ENCODE assay signal across 30 cellular contexts in genomic region chr6:51077967-51078518, GRCh38.
DNase-seq lines count a peak whose midpoint lies in the region; ATAC-seq and TF ChIP-seq lines count a peak whose summit lies in the region.
"Had no signal": no experiment of that assay in that cellular context is flagged by ENCODE, and none has a peak within 500 bp of the region (broad histone marks: within the 10 kb centered on the region; RNA-seq: fewer than 3 reads in every experiment).

No MANE protein-coding gene starts in this region.

- intact Hi-C loops in lower leg skin (cut with DNase I; ENCODE audit: low total_unique reads): no loop called here

- no peak for TF ChIP-seq CTCF in lower leg skin (IDR thresholded peaks at IDR 0.05)

- no peaks in the 10 kb centered on the region for H3K9me3 ChIP-seq in MG63
- H3K9me3 ChIP-seq: BLaER1, body of pancreas, suprapubic skin had no signal

- no peak for TF ChIP-seq POLR2A in lower leg skin (IDR thresholded peaks at IDR 0.05)

- no peak for ATAC-seq in HG02973 (IDR thresholded peaks at IDR 0.05; ENCODE audit: unreplicated experiment)
- ATAC-seq: body of pancreas; sciatic nerve; stimulated activated memory B cell treated with anti-CD40 and anti-IgM and Interleukin-4, amounts not matched to agents 10 μg/mL and 1 μg/mL and 100 μg/mL, for 72 hours had no signal

- H3K36me3 ChIP-seq in MG63 (no peaks in the 10 kb centered on the region), H7 (replicated peaks; ENCODE audit: control insufficient read depth, insufficient read depth, low read length) (no peaks in the 10 kb centered on the region)
- H3K36me3 ChIP-seq: BLaER1, suprapubic skin had no signal

- no peak overlapping the region for H3K4me3 ChIP-seq in MG63
- H3K4me3 ChIP-seq in lower leg skin (ENCODE audit: low read depth, poor library complexity, severe bottlenecking): no peak overlapping the region
- no peak overlapping the region for H3K4me3 ChIP-seq in H7 (ENCODE audit: insufficient read depth, low read depth, low read length)
- H3K4me3 ChIP-seq: BLaER1, body of pancreas, lung, suprapubic skin had no signal

- DNase-seq in DMS153 (lab: John Stamatoyannopoulos, UW) (peak; percentile 25), HT1080 (ENCODE audit: low read depth) (peak; percentile 15), SK-N-DZ (ENCODE audit: low spot score) (peak; percentile 5), iPS-NIHi7 (ENCODE audit: extremely low spot score) (peak; percentile 25), MG63 (no peak), lower leg skin (ENCODE audit: low spot score in 2 of 2) (no peak), H7 (no peak)
- DNase-seq: ACHN; activated CD4-positive, alpha-beta T cell treated with anti-CD3 and anti-CD28 coated beads, Interleukin-2, amount 50 U/mL, for 1 hour; activated naive CD4-positive, alpha-beta T cell; activated T-cell treated with anti-CD3 and anti-CD28 coated beads, Interleukin-2, amount 50 U/mL, for 48 hours; body of pancreas; DND-41; glutamatergic neuron; HCEC 1CT; kidney glomerular epithelial cell; MV-4-11; NCI-H1694 treated with DMSO at 0.1 percent for 48 hours; NCI-H2227 treated with DMSO at 0.1 percent for 48 hours; NCI-H774; OCI-M1; posterior cingulate gyrus; stimulated activated CD4-positive, alpha-beta T cell treated with anti-CD3 and anti-CD28 coated beads, Interleukin-12 subunit alpha, Interleukin-12 subunit beta, amount 100 ng/mL, for 4 hours; stimulated activated CD4-positive, alpha-beta T cell treated with anti-CD3 and anti-CD28 coated beads, Interleukin-4, amount 100 ng/mL, for 24 hours had no signal

- H3K27me3 ChIP-seq in MG63 (no peaks in the 10 kb centered on the region), H7 (ENCODE audit: control insufficient read depth, insufficient read depth, low read length) (no peaks in the 10 kb centered on the region)
- H3K27me3 ChIP-seq: BLaER1, body of pancreas, suprapubic skin had no signal

- 81 to 92% methylated on average over 2 of the region's 2 CpGs for WGBS in lower leg skin, 2 donors

Comparison
In these comparisons a context has a peak if more than half of its experiments do, and no peak if none do; other contexts are left out.
1. DNase-seq: peak in DMS153 (single experiment), HT1080 (single experiment), SK-N-DZ (single experiment) and iPS-NIHi7 (single experiment); none in MG63 (single experiment), lower leg skin (0 of 2) and H7 (single experiment).